Comparison of ENCODE assay signal across 10 cellular contexts in genomic region chrX:13283512-13283911, GRCh38. TPM values are rescaled to one million over a fixed set of nuclear protein-coding genes. Genes with fewer than 3 reads are reported as not detected.
DNase-seq lines count a peak whose midpoint lies in the region; ATAC-seq, FAIRE-seq and TF ChIP-seq lines count a peak whose summit lies in the region.
"Had no signal": no experiment of that assay in that cellular context is flagged by ENCODE, and none has a peak within 500 bp of the region (broad histone marks: within the 10 kb centered on the region; RNA-seq: fewer than 3 reads in every experiment).

No MANE protein-coding gene starts in this region.

- H3K36me3 ChIP-seq in neural cell (ENCODE audit: insufficient read depth, low read length): no peaks in the 10 kb centered on the region

- H3K9me2 ChIP-seq in neural cell (ENCODE audit: insufficient read depth, low read length): no peaks in the 10 kb centered on the region

- H3K27ac ChIP-seq in caudate nucleus (ENCODE audit: low read depth, low read length): peak overlapping the region; percentile 50
- peak overlapping the region; percentile 91 for H3K27ac ChIP-seq in neural cell (ENCODE audit: low read length)

- no peak for TF ChIP-seq RAD21 in neural cell (conservative IDR thresholded peaks at IDR 0.05)

- peak; percentile 41 for FAIRE-seq in GM18507 (lab: Jason Lieb, UNC)
- FAIRE-seq in D721Med (lab: Jason Lieb, UNC): no peak
- FAIRE-seq: colon had no signal

- H3K4me2 ChIP-seq in neural cell (ENCODE audit: low read length): peak overlapping the region; percentile 14

- H3K27me3 ChIP-seq in neural cell (ENCODE audit: insufficient read depth, low read depth, low read length): no peaks in the 10 kb centered on the region

- no peak for ATAC-seq in GM18870 (IDR thresholded peaks at IDR 0.05; ENCODE audit: unreplicated experiment)

- H3K4me3 ChIP-seq in neural cell (ENCODE audit: low read length): peak overlapping the region; percentile 34

- TF ChIP-seq CTCF in neural cell (IDR thresholded peaks at IDR 0.05; ENCODE audit: poor library complexity, severe bottlenecking): no peak
- no peak for TF ChIP-seq CTCF in D721Med (IDR thresholded peaks at IDR 0.05; ENCODE audit: insufficient read depth, missing control alignments)

- no peaks in the 10 kb centered on the region for H3F3A ChIP-seq in neural cell (ENCODE audit: insufficient read depth, low read length, poor library complexity, severe bottlenecking)

- TF ChIP-seq EP300 in neural cell (conservative IDR thresholded peaks at IDR 0.05; ENCODE audit: poor library complexity, severe bottlenecking): no peak

- no peaks in the 10 kb centered on the region for H3K79me2 ChIP-seq in neural cell (replicated peaks; ENCODE audit: insufficient read depth, low read length)

- no peaks in the 10 kb centered on the region for H3K9me3 ChIP-seq in neural cell (ENCODE audit: low read length)

- peak overlapping the region; percentile 55 for H3K9ac ChIP-seq in neural cell (ENCODE audit: low read length)

- no peak for DNase-seq in GM18507 (ENCODE audit: extremely low spot score, insufficient read length, low read depth)
- DNase-seq in NOMO-1 (lab: John Stamatoyannopoulos, UW; ENCODE audit: unreplicated experiment in 2 of 2): peak; percentile 45 to 94
- DNase-seq in caudate nucleus (lab: John Stamatoyannopoulos, UW): no peak
- DNase-seq in cardiac septum (ENCODE audit: low spot score): no peak
- DNase-seq in D721Med (ENCODE audit: insufficient read length, low spot score): no peak
- no peak for DNase-seq in activated T-cell treated with anti-CD3 and anti-CD28 coated beads, Interleukin-2, amount 50 U/mL, for 48 hours

- intact Hi-C loops in cardiac septum (cut with DNase I): no loop called here

- no peaks in the 10 kb centered on the region for H4K20me1 ChIP-seq in neural cell (ENCODE audit: insufficient read depth)

- H2AFZ ChIP-seq in neural cell (ENCODE audit: low read depth, low read length): no peak overlapping the region

TF ChIP-seq in neural cell, 6 proteins besides CTCF, POLR2A, EP300 and RAD21:
- no peak for TF ChIP-seq EZH2 (IDR thresholded peaks at IDR 0.05; ENCODE audit: borderline replicate concordance, insufficient read depth, low read length, poor library complexity, severe bottlenecking)
- no peak for TF ChIP-seq POLR2AphosphoS5 (IDR thresholded peaks at IDR 0.05)
- no peak for TF ChIP-seq SMC3 (conservative IDR thresholded peaks at IDR 0.05; ENCODE audit: poor library complexity)
- no peak for TF ChIP-seq REST (IDR thresholded peaks at IDR 0.05; ENCODE audit: borderline replicate concordance)
- TF ChIP-seq MXI1 (conservative IDR thresholded peaks at IDR 0.05; ENCODE audit: poor library complexity, severe bottlenecking): no peak
- no peak for TF ChIP-seq TAF1 (IDR thresholded peaks at IDR 0.05; ENCODE audit: low read depth)

RNA-seq across cellular contexts. Expression of gene ATXN3L, which starts 36.3 kb away (rescaled TPM):
- not detected in 2 replicates for polyA plus RNA-seq in neural cell
- polyA minus RNA-seq in neural cell: not detected in 2 replicates
- total RNA-seq in cardiac septum: not detected
- total RNA-seq: SK-MEL-5 had no signal

Comparison
In these comparisons a context has a peak if more than half of its experiments do, and no peak if none do; other contexts are left out.
1. DNase-seq: peak in NOMO-1 (2 of 2); none in GM18507 (single experiment), caudate nucleus (0 of 61), cardiac septum (single experiment), D721Med (single experiment) and activated T-cell treated with anti-CD3 and anti-CD28 coated beads, Interleukin-2, amount 50 U/mL, for 48 hours (0 of 2).